ENCODE assay signal across 18 cellular contexts in genomic region chr21:43968410-43969114, GRCh38.
"Had no signal": no experiment of that assay in that cellular context is flagged by ENCODE, and none has a peak within 500 bp of the region (broad histone marks: within the 10 kb centered on the region; RNA-seq: fewer than 3 reads in every experiment).

No MANE protein-coding gene starts in this region.

- H3K9me3 Mint-ChIP-seq: IgD-negative memory B cell had no signal

- DNase-seq: KBM-7, NCI-H1048, NCI-H1436, NCI-H187, NCI-H2029, NCI-H2081 treated with DMSO at 0.1 percent for 48 hours, NCI-H2171, NCI-H226, NCI-H446, NCI-H510A, NCI-H524 treated with DMSO at 0.1 percent for 48 hours, NCI-H69, NCI-H774, RPMI8226, SHP77 treated with DMSO at 0.1 percent for 48 hours, SJCRH30 had no signal

- ATAC-seq: SK-N-SH treated with all-trans-retinoic acid at 6 μM for 48 hours had no signal

- H3K27me3 Mint-ChIP-seq: IgD-negative memory B cell had no signal

- H3K4me3 Mint-ChIP-seq: IgD-negative memory B cell had no signal
